Comparison of ENCODE assay signal across 1 cellular context in the genomic region with DNA sequence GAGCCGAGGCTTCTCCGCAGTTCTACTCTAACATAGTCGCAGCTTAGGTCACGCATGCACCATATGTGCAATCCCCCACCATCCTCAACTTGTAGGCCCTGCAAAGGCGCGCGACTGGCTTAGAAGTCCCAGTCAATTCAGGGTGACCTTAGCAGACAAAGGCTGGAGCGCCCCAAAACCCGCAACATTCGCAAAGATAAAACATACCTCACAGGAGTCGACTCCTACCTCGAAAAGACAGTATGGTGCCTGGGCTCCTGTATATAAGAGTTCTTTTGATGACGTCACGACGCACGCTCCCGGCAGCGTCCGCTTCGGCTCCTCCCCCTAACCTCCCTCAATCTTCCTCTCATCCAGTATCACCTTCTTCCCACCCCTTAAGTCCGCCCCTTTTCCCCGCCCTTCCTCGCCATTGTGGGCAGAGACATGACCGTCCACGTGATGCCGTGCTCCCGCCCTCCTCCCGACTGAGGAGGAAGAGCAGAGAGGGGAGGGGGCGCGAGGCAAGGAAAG.
A peak's percentile ranks its signal among the peaks of the same experiment; 100 is the strongest.
TF ChIP-seq lines count a peak whose summit lies in the region.

Gene GAS5, minus strand, starts transcription at position 237 of the 513 bp plus-strand sequence.

TF ChIP-seq in HEK293, 187 proteins besides CTCF, POLR2A, EP300 and RAD21 (continued from another document and continues in another):
- TF ChIP-seq ZBTB6 (tag by site-specific recombination; IDR thresholded peaks at IDR 0.05): no peak; the same call in 1 of the 2 replicates
- no peak for TF ChIP-seq MEIS1 (CRISPR knock-in tag; IDR thresholded peaks at IDR 0.05; ENCODE audit: borderline replicate concordance)
- TF ChIP-seq ZNF488 (tag by site-specific recombination; IDR thresholded peaks at IDR 0.05): no peak
- TF ChIP-seq ZNF274 (IDR thresholded peaks at IDR 0.05; ENCODE audit: low read length): no peak
- no peak for TF ChIP-seq ZNF274 (tag by site-specific recombination; IDR thresholded peaks at IDR 0.05; ENCODE audit: borderline replicate concordance)
- TF ChIP-seq ZNF600 (tag by site-specific recombination; IDR thresholded peaks at IDR 0.05): peak; percentile 8; the same call in 1 of the 2 replicates
- 0 out of 2 replicates have a peak, but pooled peaks have one; percentile 14 for TF ChIP-seq ZNF37A (tag by site-specific recombination; IDR thresholded peaks at IDR 0.05)
- TF ChIP-seq ZNF560 (tag by site-specific recombination; IDR thresholded peaks at IDR 0.05; ENCODE audit: borderline replicate concordance): no peak
- no peak for TF ChIP-seq WT1 (tag by site-specific recombination; IDR thresholded peaks at IDR 0.05)
- no peak; the same call in 1 of the 2 replicates for TF ChIP-seq ZNF184 (tag by site-specific recombination; IDR thresholded peaks at IDR 0.05)
- TF ChIP-seq ZNF626 (tag by site-specific recombination; IDR thresholded peaks at IDR 0.05): 0 out of 2 replicates have a peak, but pooled peaks have one; percentile 51
- TF ChIP-seq ZNF830 (tag by site-specific recombination; IDR thresholded peaks at IDR 0.05; ENCODE audit: low read depth): no peak
- TF ChIP-seq ZNF610 (tag by site-specific recombination; IDR thresholded peaks at IDR 0.05; ENCODE audit: borderline replicate concordance): peak; percentile 70
- peak; percentile 47 for TF ChIP-seq ZNF692 (tag by site-specific recombination; IDR thresholded peaks at IDR 0.05)
- no peak for TF ChIP-seq ZNF571 (tag by site-specific recombination; IDR thresholded peaks at IDR 0.05)
- peak; percentile 69 for TF ChIP-seq ZNF324 (tag by site-specific recombination; IDR thresholded peaks at IDR 0.05)
- TF ChIP-seq ZNF23 (tag by site-specific recombination; IDR thresholded peaks at IDR 0.05; ENCODE audit: borderline replicate concordance): no peak
- TF ChIP-seq ZNF10 (tag by site-specific recombination; IDR thresholded peaks at IDR 0.05): peak; percentile 49; the same call in 1 of the 2 replicates
- TF ChIP-seq ZNF561 (tag by site-specific recombination; IDR thresholded peaks at IDR 0.05; ENCODE audit: borderline replicate concordance): peak; percentile 32; the same call in 1 of the 2 replicates
- no peak for TF ChIP-seq ZNF621 (tag by site-specific recombination; IDR thresholded peaks at IDR 0.05)
- no peak for TF ChIP-seq ZNF777 (tag by site-specific recombination; IDR thresholded peaks at IDR 0.05; ENCODE audit: borderline replicate concordance)
- TF ChIP-seq, protein P1, sequence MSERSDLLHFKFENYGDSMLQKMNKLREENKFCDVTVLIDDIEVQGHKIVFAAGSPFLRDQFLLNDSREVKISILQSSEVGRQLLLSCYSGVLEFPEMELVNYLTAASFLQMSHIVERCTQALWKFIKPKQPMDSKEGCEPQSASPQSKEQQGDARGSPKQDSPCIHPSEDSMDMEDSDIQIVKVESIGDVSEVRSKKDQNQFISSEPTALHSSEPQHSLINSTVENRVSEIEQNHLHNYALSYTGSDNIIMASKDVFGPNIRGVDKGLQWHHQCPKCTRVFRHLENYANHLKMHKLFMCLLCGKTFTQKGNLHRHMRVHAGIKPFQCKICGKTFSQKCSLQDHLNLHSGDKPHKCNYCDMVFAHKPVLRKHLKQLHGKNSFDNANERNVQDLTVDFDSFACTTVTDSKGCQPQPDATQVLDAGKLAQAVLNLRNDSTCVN (tag by site-specific recombination; optimal IDR thresholded peaks at IDR 0.05): peak; percentile 55
- TF ChIP-seq, protein P2, sequence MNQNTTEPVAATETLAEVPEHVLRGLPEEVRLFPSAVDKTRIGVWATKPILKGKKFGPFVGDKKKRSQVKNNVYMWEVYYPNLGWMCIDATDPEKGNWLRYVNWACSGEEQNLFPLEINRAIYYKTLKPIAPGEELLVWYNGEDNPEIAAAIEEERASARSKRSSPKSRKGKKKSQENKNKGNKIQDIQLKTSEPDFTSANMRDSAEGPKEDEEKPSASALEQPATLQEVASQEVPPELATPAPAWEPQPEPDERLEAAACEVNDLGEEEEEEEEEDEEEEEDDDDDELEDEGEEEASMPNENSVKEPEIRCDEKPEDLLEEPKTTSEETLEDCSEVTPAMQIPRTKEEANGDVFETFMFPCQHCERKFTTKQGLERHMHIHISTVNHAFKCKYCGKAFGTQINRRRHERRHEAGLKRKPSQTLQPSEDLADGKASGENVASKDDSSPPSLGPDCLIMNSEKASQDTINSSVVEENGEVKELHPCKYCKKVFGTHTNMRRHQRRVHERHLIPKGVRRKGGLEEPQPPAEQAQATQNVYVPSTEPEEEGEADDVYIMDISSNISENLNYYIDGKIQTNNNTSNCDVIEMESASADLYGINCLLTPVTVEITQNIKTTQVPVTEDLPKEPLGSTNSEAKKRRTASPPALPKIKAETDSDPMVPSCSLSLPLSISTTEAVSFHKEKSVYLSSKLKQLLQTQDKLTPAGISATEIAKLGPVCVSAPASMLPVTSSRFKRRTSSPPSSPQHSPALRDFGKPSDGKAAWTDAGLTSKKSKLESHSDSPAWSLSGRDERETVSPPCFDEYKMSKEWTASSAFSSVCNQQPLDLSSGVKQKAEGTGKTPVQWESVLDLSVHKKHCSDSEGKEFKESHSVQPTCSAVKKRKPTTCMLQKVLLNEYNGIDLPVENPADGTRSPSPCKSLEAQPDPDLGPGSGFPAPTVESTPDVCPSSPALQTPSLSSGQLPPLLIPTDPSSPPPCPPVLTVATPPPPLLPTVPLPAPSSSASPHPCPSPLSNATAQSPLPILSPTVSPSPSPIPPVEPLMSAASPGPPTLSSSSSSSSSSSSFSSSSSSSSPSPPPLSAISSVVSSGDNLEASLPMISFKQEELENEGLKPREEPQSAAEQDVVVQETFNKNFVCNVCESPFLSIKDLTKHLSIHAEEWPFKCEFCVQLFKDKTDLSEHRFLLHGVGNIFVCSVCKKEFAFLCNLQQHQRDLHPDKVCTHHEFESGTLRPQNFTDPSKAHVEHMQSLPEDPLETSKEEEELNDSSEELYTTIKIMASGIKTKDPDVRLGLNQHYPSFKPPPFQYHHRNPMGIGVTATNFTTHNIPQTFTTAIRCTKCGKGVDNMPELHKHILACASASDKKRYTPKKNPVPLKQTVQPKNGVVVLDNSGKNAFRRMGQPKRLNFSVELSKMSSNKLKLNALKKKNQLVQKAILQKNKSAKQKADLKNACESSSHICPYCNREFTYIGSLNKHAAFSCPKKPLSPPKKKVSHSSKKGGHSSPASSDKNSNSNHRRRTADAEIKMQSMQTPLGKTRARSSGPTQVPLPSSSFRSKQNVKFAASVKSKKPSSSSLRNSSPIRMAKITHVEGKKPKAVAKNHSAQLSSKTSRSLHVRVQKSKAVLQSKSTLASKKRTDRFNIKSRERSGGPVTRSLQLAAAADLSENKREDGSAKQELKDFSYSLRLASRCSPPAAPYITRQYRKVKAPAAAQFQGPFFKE (tag by site-specific recombination; IDR thresholded peaks at IDR 0.05; ENCODE audit: borderline replicate concordance): no peak
- TF ChIP-seq ZFP69B (tag by site-specific recombination; IDR thresholded peaks at IDR 0.05): peak; percentile 18; the same call in 1 of the 2 replicates
- no peak; the same call in 1 of the 2 replicates for TF ChIP-seq ZNF433 (tag by site-specific recombination; IDR thresholded peaks at IDR 0.05; ENCODE audit: low read depth)
- TF ChIP-seq, protein P3, sequence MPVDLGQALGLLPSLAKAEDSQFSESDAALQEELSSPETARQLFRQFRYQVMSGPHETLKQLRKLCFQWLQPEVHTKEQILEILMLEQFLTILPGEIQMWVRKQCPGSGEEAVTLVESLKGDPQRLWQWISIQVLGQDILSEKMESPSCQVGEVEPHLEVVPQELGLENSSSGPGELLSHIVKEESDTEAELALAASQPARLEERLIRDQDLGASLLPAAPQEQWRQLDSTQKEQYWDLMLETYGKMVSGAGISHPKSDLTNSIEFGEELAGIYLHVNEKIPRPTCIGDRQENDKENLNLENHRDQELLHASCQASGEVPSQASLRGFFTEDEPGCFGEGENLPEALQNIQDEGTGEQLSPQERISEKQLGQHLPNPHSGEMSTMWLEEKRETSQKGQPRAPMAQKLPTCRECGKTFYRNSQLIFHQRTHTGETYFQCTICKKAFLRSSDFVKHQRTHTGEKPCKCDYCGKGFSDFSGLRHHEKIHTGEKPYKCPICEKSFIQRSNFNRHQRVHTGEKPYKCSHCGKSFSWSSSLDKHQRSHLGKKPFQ (tag by site-specific recombination; IDR thresholded peaks at IDR 0.05): no peak
- TF ChIP-seq YY2 (tag by site-specific recombination; IDR thresholded peaks at IDR 0.05): peak; percentile 41; the same call in 1 of the 2 replicates
- TF ChIP-seq ZBTB20 (tag by site-specific recombination; IDR thresholded peaks at IDR 0.05): no peak
- TF ChIP-seq ZFP41 (tag by site-specific recombination; IDR thresholded peaks at IDR 0.05; ENCODE audit: borderline replicate concordance): 0 out of 2 replicates have a peak, but pooled peaks have one; percentile 80
- TF ChIP-seq ZSCAN4 (tag by site-specific recombination; IDR thresholded peaks at IDR 0.05): 0 out of 2 replicates have a peak, but pooled peaks have one; percentile 31
- TF ChIP-seq, protein P4, sequence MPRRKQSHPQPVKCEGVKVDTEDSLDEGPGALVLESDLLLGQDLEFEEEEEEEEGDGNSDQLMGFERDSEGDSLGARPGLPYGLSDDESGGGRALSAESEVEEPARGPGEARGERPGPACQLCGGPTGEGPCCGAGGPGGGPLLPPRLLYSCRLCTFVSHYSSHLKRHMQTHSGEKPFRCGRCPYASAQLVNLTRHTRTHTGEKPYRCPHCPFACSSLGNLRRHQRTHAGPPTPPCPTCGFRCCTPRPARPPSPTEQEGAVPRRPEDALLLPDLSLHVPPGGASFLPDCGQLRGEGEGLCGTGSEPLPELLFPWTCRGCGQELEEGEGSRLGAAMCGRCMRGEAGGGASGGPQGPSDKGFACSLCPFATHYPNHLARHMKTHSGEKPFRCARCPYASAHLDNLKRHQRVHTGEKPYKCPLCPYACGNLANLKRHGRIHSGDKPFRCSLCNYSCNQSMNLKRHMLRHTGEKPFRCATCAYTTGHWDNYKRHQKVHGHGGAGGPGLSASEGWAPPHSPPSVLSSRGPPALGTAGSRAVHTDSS (tag by site-specific recombination; IDR thresholded peaks at IDR 0.05): peak; percentile 93
- no peak for TF ChIP-seq ZNF354C (tag by site-specific recombination; IDR thresholded peaks at IDR 0.05; ENCODE audit: borderline replicate concordance, low read depth)
- no peak for TF ChIP-seq ZNF658 (tag by site-specific recombination; IDR thresholded peaks at IDR 0.05)
- TF ChIP-seq ZNF366 (tag by site-specific recombination; conservative IDR thresholded peaks at IDR 0.05): peak; percentile 100
- TF ChIP-seq, protein P5, sequence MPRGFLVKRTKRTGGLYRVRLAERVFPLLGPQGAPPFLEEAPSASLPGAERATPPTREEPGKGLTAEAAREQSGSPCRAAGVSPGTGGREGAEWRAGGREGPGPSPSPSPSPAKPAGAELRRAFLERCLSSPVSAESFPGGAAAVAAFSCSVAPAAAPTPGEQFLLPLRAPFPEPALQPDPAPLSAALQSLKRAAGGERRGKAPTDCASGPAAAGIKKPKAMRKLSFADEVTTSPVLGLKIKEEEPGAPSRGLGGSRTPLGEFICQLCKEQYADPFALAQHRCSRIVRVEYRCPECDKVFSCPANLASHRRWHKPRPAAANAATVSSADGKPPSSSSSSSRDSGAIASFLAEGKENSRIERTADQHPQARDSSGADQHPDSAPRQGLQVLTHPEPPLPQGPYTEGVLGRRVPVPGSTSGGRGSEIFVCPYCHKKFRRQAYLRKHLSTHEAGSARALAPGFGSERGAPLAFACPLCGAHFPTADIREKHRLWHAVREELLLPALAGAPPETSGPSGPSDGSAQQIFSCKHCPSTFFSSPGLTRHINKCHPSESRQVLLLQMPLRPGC (tag by site-specific recombination; IDR thresholded peaks at IDR 0.05): 0 out of 2 replicates have a peak, but pooled peaks have one; percentile 14
- TF ChIP-seq, protein P6, sequence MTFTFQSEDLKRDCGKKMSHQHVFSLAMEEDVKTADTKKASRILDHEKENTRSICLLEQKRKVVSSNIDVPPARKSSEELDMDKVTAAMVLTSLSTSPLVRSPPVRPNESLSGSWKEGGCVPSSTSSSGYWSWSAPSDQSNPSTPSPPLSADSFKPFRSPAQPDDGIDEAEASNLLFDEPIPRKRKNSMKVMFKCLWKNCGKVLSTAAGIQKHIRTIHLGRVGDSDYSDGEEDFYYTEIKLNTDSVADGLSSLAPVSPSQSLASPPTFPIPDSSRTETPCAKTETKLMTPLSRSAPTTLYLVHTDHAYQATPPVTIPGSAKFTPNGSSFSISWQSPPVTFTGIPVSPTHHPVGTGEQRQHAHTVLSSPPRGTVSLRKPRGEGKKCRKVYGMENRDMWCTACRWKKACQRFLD (tag by site-specific recombination; IDR thresholded peaks at IDR 0.05): no peak
